9 cellular contexts compared by ENCODE assay signal in the genomic region with DNA sequence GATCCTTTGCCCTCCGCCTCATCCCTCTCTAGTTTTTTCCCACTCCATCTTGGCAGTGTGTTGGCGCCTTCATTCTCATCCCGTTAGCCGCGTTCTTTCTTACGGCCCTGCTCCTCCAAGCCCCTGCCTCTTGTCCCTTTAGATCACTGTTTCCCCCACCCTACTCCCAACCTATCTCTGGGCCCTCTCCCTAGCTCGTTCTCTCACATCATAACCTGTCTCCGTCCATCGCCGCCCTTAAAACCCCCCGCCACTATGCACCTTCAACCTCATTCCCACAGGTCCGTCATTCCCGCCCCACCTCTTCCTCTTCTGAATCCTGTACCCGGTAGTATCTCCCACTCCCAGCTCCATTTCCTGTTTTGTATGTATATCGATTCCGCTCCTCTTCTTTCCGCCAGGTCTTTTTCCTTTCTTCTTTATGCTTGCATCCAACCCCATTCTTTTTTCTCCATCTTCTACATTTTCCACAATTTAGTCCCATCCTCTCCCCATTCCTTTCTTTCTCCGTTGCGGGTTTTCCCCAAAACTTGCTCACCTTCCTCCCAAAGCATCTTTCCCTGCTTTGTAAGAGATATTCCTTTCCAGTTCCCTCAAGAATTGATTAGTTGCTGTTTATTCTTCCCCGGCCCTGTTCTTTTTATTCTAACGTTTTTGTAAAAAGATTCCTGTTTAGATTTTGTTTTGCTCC. TPM values are rescaled to one million over a fixed set of nuclear protein-coding genes. Genes with fewer than 3 reads are reported as not detected.
DNase-seq lines count a peak whose midpoint lies in the region; ATAC-seq and TF ChIP-seq lines count a peak whose summit lies in the region.
"Had no signal": no experiment of that assay in that cellular context is flagged by ENCODE, and none has a peak within 500 bp of the region (broad histone marks: within the 10 kb centered on the region; RNA-seq: fewer than 3 reads in every experiment).

No MANE protein-coding gene starts in this region.

- H3K9me3 ChIP-seq in CD4-positive, CD25-positive, alpha-beta regulatory T cell (ENCODE audit: control insufficient read depth in 2 of 2, low read length in 2 of 2) = no peaks in the 10 kb centered on the region
- H3K9me3 ChIP-seq in KOPT-K1 (ENCODE audit: insufficient read depth, low read length, poor library complexity, severe bottlenecking) = no peaks in the 10 kb centered on the region
- no peaks in the 10 kb centered on the region for H3K9me3 ChIP-seq in SK-N-MC (ENCODE audit: low read depth, low read length)

- ATAC-seq in CD4-positive, CD25-positive, alpha-beta regulatory T cell (ENCODE audit: low read depth in 2 of 2) = no peak
- ATAC-seq in HG02588 (IDR thresholded peaks at IDR 0.05; ENCODE audit: unreplicated experiment) (no peak), GM19328 (IDR thresholded peaks at IDR 0.05; ENCODE audit: unreplicated experiment) (no peak)

- H3K4me3 ChIP-seq in CD4-positive, CD25-positive, alpha-beta regulatory T cell (ENCODE audit: low read depth, low read length) = peak overlapping the region; percentile 91
- H3K4me3 ChIP-seq in SK-N-MC = peak overlapping the region; percentile 90

- peak overlapping the region; percentile 66 for H3K27ac ChIP-seq in CD4-positive, CD25-positive, alpha-beta regulatory T cell (ENCODE audit: insufficient read depth, low read length, poor library complexity, severe bottlenecking)
- peak overlapping the region; percentile 79 for H3K27ac ChIP-seq in KOPT-K1 (ENCODE audit: low read depth, low read length, poor library complexity, severe bottlenecking)
- H3K27ac ChIP-seq in SK-N-MC = no peak overlapping the region

- no peaks in the 10 kb centered on the region for H3K36me3 Mint-ChIP-seq in CD4-positive, CD25-positive, alpha-beta regulatory T cell
- no peaks in the 10 kb centered on the region for H3K36me3 Mint-ChIP-seq in glutamatergic neuron (ENCODE audit: unreplicated experiment)
- H3K36me3 Mint-ChIP-seq in osteocyte (ENCODE audit: unreplicated experiment) = no peaks in the 10 kb centered on the region
- H3K36me3 Mint-ChIP-seq: naive B cell had no signal

- peaks cover 0 to 12% (median 7%) of the 10 kb centered on the region in 4 donors for H3K4me1 Mint-ChIP-seq in CD4-positive, CD25-positive, alpha-beta regulatory T cell
- H3K4me1 Mint-ChIP-seq in glutamatergic neuron (ENCODE audit: low read depth, unreplicated experiment) (peaks cover 9% of the 10 kb centered on the region), osteocyte (ENCODE audit: unreplicated experiment) (peaks cover 64% of the 10 kb centered on the region)

- peaks cover 4% of the 10 kb centered on the region for H3K27me3 ChIP-seq in CD4-positive, CD25-positive, alpha-beta regulatory T cell (ENCODE audit: control insufficient read depth, insufficient read depth, low read length)

- no peak overlapping the region for H3K4me3 Mint-ChIP-seq in CD4-positive, CD25-positive, alpha-beta regulatory T cell
- H3K4me3 Mint-ChIP-seq in glutamatergic neuron (ENCODE audit: unreplicated experiment) (no peak overlapping the region), osteocyte (ENCODE audit: unreplicated experiment) (no peak overlapping the region)
- H3K4me3 Mint-ChIP-seq: naive B cell had no signal

- H3K9me3 Mint-ChIP-seq in CD4-positive, CD25-positive, alpha-beta regulatory T cell = no peaks in the 10 kb centered on the region
- peaks cover 4% of the 10 kb centered on the region for H3K9me3 Mint-ChIP-seq in glutamatergic neuron (ENCODE audit: unreplicated experiment)
- H3K9me3 Mint-ChIP-seq in osteocyte (ENCODE audit: unreplicated experiment) = no peaks in the 10 kb centered on the region
- H3K9me3 Mint-ChIP-seq: naive B cell had no signal

- TF ChIP-seq CTCF in glutamatergic neuron (IDR thresholded peaks at IDR 0.05; ENCODE audit: partially characterized antibody, unreplicated experiment) (no peak), osteocyte (IDR thresholded peaks at IDR 0.05) (no peak)

- H3K4me1 ChIP-seq in CD4-positive, CD25-positive, alpha-beta regulatory T cell (ENCODE audit: control insufficient read depth, insufficient read depth, low read length, poor library complexity, severe bottlenecking) = peaks cover 7% of the 10 kb centered on the region

- no peak for DNase-seq in CD4-positive, CD25-positive, alpha-beta regulatory T cell
- no peak for DNase-seq in SK-N-MC (ENCODE audit: low read depth, low spot score)
- peak; percentile 35 for DNase-seq in glutamatergic neuron
- peak; percentile 62 for DNase-seq in putamen (ENCODE audit: low spot score)
- no peak for DNase-seq in osteocyte (ENCODE audit: extremely low spot score, unreplicated experiment)

- H3K27me3 Mint-ChIP-seq in CD4-positive, CD25-positive, alpha-beta regulatory T cell = peaks cover 12% of the 10 kb centered on the region
- peaks cover 2% of the 10 kb centered on the region for H3K27me3 Mint-ChIP-seq in glutamatergic neuron (ENCODE audit: unreplicated experiment)
- no peaks in the 10 kb centered on the region for H3K27me3 Mint-ChIP-seq in osteocyte (ENCODE audit: unreplicated experiment)
- H3K27me3 Mint-ChIP-seq: naive B cell had no signal

- no peak overlapping the region for H3K27ac Mint-ChIP-seq in CD4-positive, CD25-positive, alpha-beta regulatory T cell
- H3K27ac Mint-ChIP-seq in glutamatergic neuron (ENCODE audit: unreplicated experiment) = no peak overlapping the region
- no peak overlapping the region for H3K27ac Mint-ChIP-seq in osteocyte (ENCODE audit: unreplicated experiment)
- H3K27ac Mint-ChIP-seq: naive B cell had no signal

- H3K36me3 ChIP-seq in CD4-positive, CD25-positive, alpha-beta regulatory T cell (ENCODE audit: control insufficient read depth, insufficient read depth, low read length) = no peaks in the 10 kb centered on the region
- H3K36me3 ChIP-seq in KOPT-K1 (ENCODE audit: insufficient read depth, low read length) (no peaks in the 10 kb centered on the region), SK-N-MC (ENCODE audit: insufficient read depth, low read length) (no peaks in the 10 kb centered on the region)

- peak overlapping the region; percentile 66 for H3K9ac ChIP-seq in SK-N-MC (ENCODE audit: insufficient read length)

RNA-seq across cellular contexts. Expression of gene EFHC1, which starts 0.7 kb away (rescaled TPM):
- total RNA-seq in CD4-positive, CD25-positive, alpha-beta regulatory T cell = 4.4 TPM
- 1 to 10 TPM in 2 of 4 donors, under 1 TPM in 1, not detected in 1; 0.32 to 2.1 (median 2.1) TPM for polyA plus RNA-seq in CD4-positive, CD25-positive, alpha-beta regulatory T cell
- total RNA-seq in glutamatergic neuron (ENCODE audit: unreplicated experiment) (25.6 TPM), osteocyte (28.9 and 33.8 TPM in 2 replicates)

RNA-seq across cellular contexts. Expression of gene PAQR8, which starts 58.9 kb away (rescaled TPM):
- total RNA-seq in CD4-positive, CD25-positive, alpha-beta regulatory T cell = 5.4 TPM
- 10 to 100 TPM in 3 of 4 donors, 1 to 10 TPM in 1; 8.6 to 18.5 (median 15.5) TPM for polyA plus RNA-seq in CD4-positive, CD25-positive, alpha-beta regulatory T cell
- 2.7 TPM for total RNA-seq in glutamatergic neuron (ENCODE audit: unreplicated experiment)
- total RNA-seq in osteocyte = 13.1 and 13.4 TPM in 2 replicates

Comparison
In these comparisons a context has a peak if more than half of its experiments do, and no peak if none do; other contexts are left out.
1. DNase-seq: peak in glutamatergic neuron (single experiment) and putamen (single experiment); none in CD4-positive, CD25-positive, alpha-beta regulatory T cell (0 of 3), SK-N-MC (single experiment) and osteocyte (single experiment).